In genomic region chr20:63775096-63775978, GRCh38 we compare ENCODE assay signal across 8 cellular contexts. TPM values are rescaled to one million over a fixed set of nuclear protein-coding genes. Genes with fewer than 3 reads are reported as not detected.
A peak's percentile ranks its signal among the peaks of the same experiment; 100 is the strongest.
DNase-seq lines count a peak whose midpoint lies in the region; ATAC-seq, FAIRE-seq and TF ChIP-seq lines count a peak whose summit lies in the region.

No MANE protein-coding gene starts in this region.

- no peak overlapping the region for H3K4me3 ChIP-seq in DND-41 (ENCODE audit: low read depth in 1 of 2, low read length in 2 of 2)

- H2AFZ ChIP-seq in DND-41 (ENCODE audit: low read depth, low read length), result no peak overlapping the region

- no peaks in the 10 kb centered on the region for H3K4me1 ChIP-seq in DND-41 (ENCODE audit: insufficient read depth, low read length)

- peak; percentile 64 for TF ChIP-seq CTCF in DND-41 (IDR thresholded peaks at IDR 0.05; ENCODE audit: borderline replicate concordance, extremely low read depth, low read length, poor library complexity, severe bottlenecking)
- peak; percentile 81 for TF ChIP-seq CTCF in RWPE1 (conservative IDR thresholded peaks at IDR 0.05; ENCODE audit: low read depth)

- H4K20me1 ChIP-seq in DND-41 (ENCODE audit: insufficient read depth, low read length), result no peaks in the 10 kb centered on the region

- CTCF ChIA-PET in RWPE1 (lab: Yijun Ruan, JAX), result interaction anchor here (0.6 to 1.7 kb wide), 11 partner anchors 11 to 250 kb away, joined by 3 to 12 read pairs (median 3); no protein-coding TSS in a partner anchor

- DNase-seq in DND-41, result peak; percentile 49
- no peak for DNase-seq in RWPE1 (ENCODE audit: low spot score)
- peak; percentile 61 for DNase-seq in epidermal melanocyte (ENCODE audit: insufficient read length, low spot score)
- peak; percentile 60 for DNase-seq in natural killer cell treated with Interleukin-12 subunit alpha and Interleukin-12 subunit beta and Interleukin-15 and Interleukin-18, amount 100 ng/mL, for 72 hours (ENCODE audit: low spot score)
- DNase-seq in GM12891 (ENCODE audit: insufficient read length, low spot score), result no peak
- DNase-seq in NCI-H345 (lab: John Stamatoyannopoulos, UW), result no peak

- no peak overlapping the region for H3K4me3 Mint-ChIP-seq in natural killer cell treated with Interleukin-12 subunit alpha and Interleukin-12 subunit beta and Interleukin-15 and Interleukin-18, amount 100 ng/mL, for 72 hours

- H3K27me3 ChIP-seq in DND-41 (ENCODE audit: insufficient read depth, low read length, poor library complexity), result no peaks in the 10 kb centered on the region

- no peak overlapping the region for H3K27ac Mint-ChIP-seq in natural killer cell treated with Interleukin-12 subunit alpha and Interleukin-12 subunit beta and Interleukin-15 and Interleukin-18, amount 100 ng/mL, for 72 hours

- POLR2A ChIA-PET in RWPE1 (lab: Yijun Ruan, JAX; ENCODE audit: low non-redundant PET), result no interaction called here

- no peaks in the 10 kb centered on the region for H3K27me3 Mint-ChIP-seq in natural killer cell treated with Interleukin-12 subunit alpha and Interleukin-12 subunit beta and Interleukin-15 and Interleukin-18, amount 100 ng/mL, for 72 hours

- no peaks in the 10 kb centered on the region for H3K36me3 ChIP-seq in DND-41 (ENCODE audit: insufficient read depth, low read length)

- no peak for FAIRE-seq in GM12891 (lab: Jason Lieb, UNC)

- H3K79me2 ChIP-seq in DND-41 (ENCODE audit: insufficient read depth, low read length), result no peaks in the 10 kb centered on the region

- H3K27ac ChIP-seq in DND-41 (ENCODE audit: low read length) (no peak overlapping the region), RWPE1 (no peak overlapping the region)

- peaks cover 0 to 3% of the 10 kb centered on the region in 2 donors for H3K4me1 Mint-ChIP-seq in natural killer cell treated with Interleukin-12 subunit alpha and Interleukin-12 subunit beta and Interleukin-15 and Interleukin-18, amount 100 ng/mL, for 72 hours (ENCODE audit: low read depth in 2 of 2)

- no peak overlapping the region for H3K9ac ChIP-seq in DND-41 (ENCODE audit: low read depth, low read length)

- no peaks in the 10 kb centered on the region for H3K9me3 Mint-ChIP-seq in natural killer cell treated with Interleukin-12 subunit alpha and Interleukin-12 subunit beta and Interleukin-15 and Interleukin-18, amount 100 ng/mL, for 72 hours

- ATAC-seq in DND-41 (ENCODE audit: insufficient read depth, low read depth) (peak; percentile 72), GM21515 (IDR thresholded peaks at IDR 0.05; ENCODE audit: unreplicated experiment) (no peak), HG03432 (IDR thresholded peaks at IDR 0.05; ENCODE audit: unreplicated experiment) (no peak)
- no peak for ATAC-seq in natural killer cell treated with Interleukin-12 subunit alpha and Interleukin-12 subunit beta and Interleukin-15 and Interleukin-18, amount 100 ng/mL, for 72 hours

- H3K4me2 ChIP-seq in DND-41 (ENCODE audit: insufficient read depth, low read length), result no peak overlapping the region

- H3K9me3 ChIP-seq in DND-41 (ENCODE audit: insufficient read depth, low read length, severe bottlenecking), result no peaks in the 10 kb centered on the region

- TF ChIP-seq POLR2A in GM12891 (IDR thresholded peaks at IDR 0.05; ENCODE audit: low read depth, low read length), result no peak

- H3K36me3 Mint-ChIP-seq in natural killer cell treated with Interleukin-12 subunit alpha and Interleukin-12 subunit beta and Interleukin-15 and Interleukin-18, amount 100 ng/mL, for 72 hours, result no peaks in the 10 kb centered on the region

TF ChIP-seq in GM12891, 5 proteins besides CTCF, POLR2A, EP300 and RAD21:
- TF ChIP-seq PAX5 (IDR thresholded peaks at IDR 0.05; ENCODE audit: insufficient read depth, low read length, severe bottlenecking) (no peak), POU2F2 (IDR thresholded peaks at IDR 0.05; ENCODE audit: low read depth, low read length) (no peak), TAF1 (IDR thresholded peaks at IDR 0.05; ENCODE audit: low read depth, low read length) (no peak)
TF ChIP-seq in GM12891: peak in this region for 0.

RNA-seq across cellular contexts. Expression of gene SLC2A4RG, which starts 35.8 kb away (rescaled TPM):
- total RNA-seq in natural killer cell treated with Interleukin-12 subunit alpha and Interleukin-12 subunit beta and Interleukin-15 and Interleukin-18, amount 100 ng/mL, for 72 hours, result 10 to 100 TPM; 21.0 to 31.1 TPM
- 23.9 TPM for polyA plus RNA-seq in GM12891 (2012; ENCODE audit: low read depth, missing spikeins)

RNA-seq across cellular contexts. Expression of gene LIME1, which starts 38.9 kb away (rescaled TPM):
- 10 to 100 TPM in 1 of 2 donors, 1 to 10 TPM in 1; 9.3 to 15.7 TPM for total RNA-seq in natural killer cell treated with Interleukin-12 subunit alpha and Interleukin-12 subunit beta and Interleukin-15 and Interleukin-18, amount 100 ng/mL, for 72 hours
- polyA plus RNA-seq in GM12891 (2012; ENCODE audit: low read depth, missing spikeins), result 12.0 TPM

RNA-seq across cellular contexts. Expression of gene ZBTB46, which starts 55.7 kb away (rescaled TPM):
- 1 to 10 TPM in 1 of 2 donors, under 1 TPM in 1; 0.25 to 1.2 TPM for total RNA-seq in natural killer cell treated with Interleukin-12 subunit alpha and Interleukin-12 subunit beta and Interleukin-15 and Interleukin-18, amount 100 ng/mL, for 72 hours
- 2.8 TPM for polyA plus RNA-seq in GM12891 (2012; ENCODE audit: low read depth, missing spikeins)

Comparison
In these comparisons a context has a peak if more than half of its experiments do, and no peak if none do; other contexts are left out.
1. DNase-seq: peak in DND-41 (single experiment), epidermal melanocyte (single experiment) and natural killer cell treated with Interleukin-12 subunit alpha and Interleukin-12 subunit beta and Interleukin-15 and Interleukin-18, amount 100 ng/mL, for 72 hours (single experiment); none in RWPE1 (single experiment), GM12891 (single experiment) and NCI-H345 (single experiment).